In genomic region chr5:119123280-119123679, GRCh38 we compare ENCODE assay signal across 2 cellular contexts.
TF ChIP-seq lines count a peak whose summit lies in the region.

No MANE protein-coding gene starts in this region.

TF ChIP-seq in HepG2, 621 proteins besides CTCF, POLR2A, EP300 and RAD21:
- TF ChIP-seq PCBP1 (IDR thresholded peaks at IDR 0.05; ENCODE audit: borderline replicate concordance, low read depth, low read length): peak; percentile 63; the same call in 1 of the 2 replicates
- no peak for TF ChIP-seq ZNF234 (CRISPR knock-in tag; conservative IDR thresholded peaks at IDR 0.05)
- peak; percentile 90 for TF ChIP-seq HNRNPK (IDR thresholded peaks at IDR 0.05; ENCODE audit: low read depth, low read length, poor library complexity, severe bottlenecking)
- no peak for TF ChIP-seq ZNF740 (CRISPR knock-in tag; IDR thresholded peaks at IDR 0.05)
- peak; percentile 72 for TF ChIP-seq PCBP2 (optimal IDR thresholded peaks at IDR 0.05; ENCODE audit: low read depth, low read length, poor library complexity, severe bottlenecking)
- no peak for TF ChIP-seq NFYB (CRISPR knock-in tag; IDR thresholded peaks at IDR 0.05)
- TF ChIP-seq SOX13 (IDR thresholded peaks at IDR 0.05): no peak
- no peak for TF ChIP-seq SOX13 (CRISPR knock-in tag; conservative IDR thresholded peaks at IDR 0.05 in 1 of 2, IDR thresholded peaks at IDR 0.05 in 1 of 2)
- no peak for TF ChIP-seq HES4 (CRISPR knock-in tag; IDR thresholded peaks at IDR 0.05; ENCODE audit: borderline replicate concordance)

TF ChIP-seq in K562, 482 proteins besides CTCF, POLR2A, EP300 and RAD21:
- no peak for TF ChIP-seq POLR3G (IDR thresholded peaks at IDR 0.05; ENCODE audit: extremely low read depth, insufficient read length, insufficient replicate concordance)
- peak; percentile 53 for TF ChIP-seq PCBP1 (IDR thresholded peaks at IDR 0.05; ENCODE audit: low read depth, low read length, poor library complexity, severe bottlenecking)
- peak; percentile 81 for TF ChIP-seq RBM22 (IDR thresholded peaks at IDR 0.05; ENCODE audit: low read depth, low read length, poor library complexity, severe bottlenecking)
- no peak for TF ChIP-seq ZNF274 (IDR thresholded peaks at IDR 0.05; ENCODE audit: borderline replicate concordance, low read depth, low read length)
- TF ChIP-seq CLOCK (CRISPR knock-in tag; IDR thresholded peaks at IDR 0.05; ENCODE audit: borderline replicate concordance): no peak
